In the genomic region with DNA sequence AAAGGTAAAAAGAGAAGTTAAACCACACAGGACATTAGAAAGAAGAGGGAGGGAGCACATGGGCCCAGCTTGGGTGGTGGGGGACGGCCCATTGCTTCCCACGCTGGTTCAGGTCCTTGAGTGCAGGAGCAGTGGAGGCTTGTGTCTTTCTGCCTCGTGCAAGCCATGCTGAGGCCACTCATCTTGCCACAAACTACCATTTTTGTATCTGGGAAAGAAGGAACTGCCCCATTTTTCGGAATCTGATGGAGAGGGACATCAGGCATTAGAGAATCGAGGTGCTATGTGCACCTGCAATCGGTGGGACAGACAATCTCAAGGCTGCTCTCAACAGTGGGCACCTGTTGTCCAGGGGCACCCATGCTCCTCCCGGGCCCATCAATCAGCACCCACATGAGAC, we compare ENCODE assay signal across 18 cellular contexts.
A peak's percentile ranks its signal among the peaks of the same experiment; 100 is the strongest.
DNase-seq lines count a peak whose midpoint lies in the region; TF ChIP-seq lines count a peak whose summit lies in the region.
"Had no signal": no experiment of that assay in that cellular context is flagged by ENCODE, and none has a peak within 500 bp of the region (broad histone marks: within the 10 kb centered on the region; RNA-seq: fewer than 3 reads in every experiment).

No MANE protein-coding gene starts in this region.

- no peaks in the 10 kb centered on the region for H3K9me3 ChIP-seq in esophagus muscularis mucosa
- H3K9me3 ChIP-seq in neural progenitor cell (ENCODE audit: low read depth), result no peaks in the 10 kb centered on the region
- H3K9me3 ChIP-seq: A549; BLaER1 treated with 17β-estradiol and CSF1 and Interleukin-3, amounts not matched to agents 10 nM and 100 nM; Caco-2 had no signal

- H3K36me3 ChIP-seq in esophagus muscularis mucosa (peaks cover 0 to 12% (median 2%) of the 10 kb centered on the region in 4 donors), neural progenitor cell (no peaks in the 10 kb centered on the region)
- H3K36me3 ChIP-seq: BLaER1 treated with 17β-estradiol and CSF1 and Interleukin-3, amounts not matched to agents 10 nM and 100 nM had no signal

- H3K27ac ChIP-seq in esophagus muscularis mucosa (replicated peaks in 1 of 4) (no peak overlapping the region), neural progenitor cell (no peak overlapping the region)
- H3K27ac ChIP-seq: 22Rv1; A549; BLaER1 treated with 17β-estradiol and CSF1 and Interleukin-3, amounts not matched to agents 10 nM and 100 nM; C4-2B had no signal

- intact Hi-C loops in activated CD4-positive, alpha-beta T cell treated with anti-CD3 and anti-CD28 coated beads, Interleukin-2, amount 10 ng/mL, durations not matched to agents 24 days and 14 days (cut with micrococcal nuclease), result no loop called here
- intact Hi-C loops in esophagus muscularis mucosa (cut with DNase I), result no loop called here

- no peak for TF ChIP-seq EP300 in esophagus muscularis mucosa (IDR thresholded peaks at IDR 0.05)

- H3K27ac Mint-ChIP-seq in activated CD4-positive, alpha-beta T cell treated with anti-CD3 and anti-CD28 coated beads, Interleukin-2, amount 10 ng/mL, durations not matched to agents 24 days and 14 days, result no peak overlapping the region
- H3K27ac Mint-ChIP-seq in neural progenitor cell (no peak overlapping the region), nephron progenitor cell (no peak overlapping the region)
- H3K27ac Mint-ChIP-seq: B cell; CD4-positive, alpha-beta T cell; CD8-positive, alpha-beta T cell had no signal

- H3K4me1 ChIP-seq in esophagus muscularis mucosa, result no peaks in the 10 kb centered on the region
- H3K4me1 ChIP-seq in neural progenitor cell, result peaks cover 15% of the 10 kb centered on the region
- H3K4me1 ChIP-seq: A549; BLaER1 treated with 17β-estradiol and CSF1 and Interleukin-3, amounts not matched to agents 10 nM and 100 nM; Caco-2 had no signal

- no peaks in the 10 kb centered on the region for H3K4me1 Mint-ChIP-seq in activated CD4-positive, alpha-beta T cell treated with anti-CD3 and anti-CD28 coated beads, Interleukin-2, amount 10 ng/mL, durations not matched to agents 24 days and 14 days
- H3K4me1 Mint-ChIP-seq in neural progenitor cell, result peaks cover 17% of the 10 kb centered on the region
- peaks cover 18% of the 10 kb centered on the region for H3K4me1 Mint-ChIP-seq in nephron progenitor cell
- H3K4me1 Mint-ChIP-seq: B cell had no signal

- peaks cover 5% of the 10 kb centered on the region for H3K27me3 Mint-ChIP-seq in activated CD4-positive, alpha-beta T cell treated with anti-CD3 and anti-CD28 coated beads, Interleukin-2, amount 10 ng/mL, durations not matched to agents 24 days and 14 days
- H3K27me3 Mint-ChIP-seq in neural progenitor cell (ENCODE audit: insufficient read depth, low read depth) (peaks cover 3% of the 10 kb centered on the region), nephron progenitor cell (ENCODE audit: low read depth, poor library complexity) (no peaks in the 10 kb centered on the region)
- H3K27me3 Mint-ChIP-seq: CD4-positive, alpha-beta T cell had no signal

- H3K79me2 ChIP-seq in neural progenitor cell (ENCODE audit: low read depth), result no peaks in the 10 kb centered on the region

- no peak for TF ChIP-seq CTCF in esophagus muscularis mucosa (IDR thresholded peaks at IDR 0.05)
- no peak for TF ChIP-seq CTCF in neural progenitor cell (IDR thresholded peaks at IDR 0.05)
- no peak for TF ChIP-seq CTCF in nephron progenitor cell (IDR thresholded peaks at IDR 0.05)

- TF ChIP-seq POLR2A in esophagus muscularis mucosa (IDR thresholded peaks at IDR 0.05; ENCODE audit: low read depth), result no peak

- no peak overlapping the region for H3K9ac ChIP-seq in neural progenitor cell
- H3K9ac ChIP-seq: BLaER1 treated with 17β-estradiol and CSF1 and Interleukin-3, amounts not matched to agents 10 nM and 100 nM had no signal

- H2AFZ ChIP-seq in neural progenitor cell (replicated peaks), result no peak overlapping the region

- no peaks in the 10 kb centered on the region for H3K9me3 Mint-ChIP-seq in activated CD4-positive, alpha-beta T cell treated with anti-CD3 and anti-CD28 coated beads, Interleukin-2, amount 10 ng/mL, durations not matched to agents 24 days and 14 days
- H3K9me3 Mint-ChIP-seq in neural progenitor cell (no peaks in the 10 kb centered on the region), nephron progenitor cell (no peaks in the 10 kb centered on the region)
- H3K9me3 Mint-ChIP-seq: CD4-positive, alpha-beta T cell; CD8-positive, alpha-beta T cell had no signal

- DNase-seq in activated CD4-positive, alpha-beta T cell treated with anti-CD3 and anti-CD28 coated beads, Interleukin-2, amount 10 ng/mL, durations not matched to agents 24 days and 14 days, result peak; percentile 42
- DNase-seq in activated CD4-positive, alpha-beta T cell treated with anti-CD3 and anti-CD28 coated beads, Interleukin-2, amount 50 U/mL, for 1 hour, result no peak
- DNase-seq in esophagus muscularis mucosa (ENCODE audit: extremely low spot score) (peak; percentile 55), neural progenitor cell (ENCODE audit: low spot score) (no peak), HUDEP-2 (lab: John Stamatoyannopoulos, UW; ENCODE audit: unreplicated experiment in 76 of 76) (no peak), nephron progenitor cell (no peak)
- DNase-seq: AML-193; Caco-2; Calu3; CD4-positive, alpha-beta T cell; CD8-positive, alpha-beta T cell; DMS79 treated with DMSO at 0.1 percent for 48 hours; GF-D8 had no signal

- H3K36me3 Mint-ChIP-seq in activated CD4-positive, alpha-beta T cell treated with anti-CD3 and anti-CD28 coated beads, Interleukin-2, amount 10 ng/mL, durations not matched to agents 24 days and 14 days (ENCODE audit: low read depth), result no peaks in the 10 kb centered on the region
- H3K36me3 Mint-ChIP-seq in neural progenitor cell, result no peaks in the 10 kb centered on the region
- H3K36me3 Mint-ChIP-seq in nephron progenitor cell (ENCODE audit: low read depth), result peaks cover 1% of the 10 kb centered on the region
- H3K36me3 Mint-ChIP-seq: CD8-positive, alpha-beta T cell had no signal

- no peak overlapping the region for H3K4me3 ChIP-seq in esophagus muscularis mucosa
- H3K4me3 ChIP-seq in neural progenitor cell, result no peak overlapping the region
- H3K4me3 ChIP-seq: A549; BLaER1 treated with 17β-estradiol and CSF1 and Interleukin-3, amounts not matched to agents 10 nM and 100 nM had no signal

- 89% methylated on average over 7 of the region's 7 CpGs for WGBS in esophagus muscularis mucosa

- no peaks in the 10 kb centered on the region for H3F3A ChIP-seq in neural progenitor cell (ENCODE audit: low read depth)

- H3K27me3 ChIP-seq in esophagus muscularis mucosa, result no peaks in the 10 kb centered on the region
- no peaks in the 10 kb centered on the region for H3K27me3 ChIP-seq in neural progenitor cell
- H3K27me3 ChIP-seq: BLaER1 treated with 17β-estradiol and CSF1 and Interleukin-3, amounts not matched to agents 10 nM and 100 nM had no signal

- H3K4me3 Mint-ChIP-seq in activated CD4-positive, alpha-beta T cell treated with anti-CD3 and anti-CD28 coated beads, Interleukin-2, amount 10 ng/mL, durations not matched to agents 24 days and 14 days, result no peak overlapping the region
- no peak overlapping the region for H3K4me3 Mint-ChIP-seq in neural progenitor cell
- H3K4me3 Mint-ChIP-seq in nephron progenitor cell, result no peak overlapping the region
- H3K4me3 Mint-ChIP-seq: B cell; CD4-positive, alpha-beta T cell; CD8-positive, alpha-beta T cell had no signal

- H3K4me2 ChIP-seq in neural progenitor cell, result peak overlapping the region; percentile 21
- H3K4me2 ChIP-seq: A549; BLaER1 treated with 17β-estradiol and CSF1 and Interleukin-3, amounts not matched to agents 10 nM and 100 nM had no signal

- no peaks in the 10 kb centered on the region for H4K20me1 ChIP-seq in neural progenitor cell (ENCODE audit: low read depth)
- H4K20me1 ChIP-seq: BLaER1 treated with 17β-estradiol and CSF1 and Interleukin-3, amounts not matched to agents 10 nM and 100 nM had no signal

Comparison
In these comparisons a context has a peak if more than half of its experiments do, and no peak if none do; other contexts are left out.
1. DNase-seq: peak in activated CD4-positive, alpha-beta T cell treated with anti-CD3 and anti-CD28 coated beads, Interleukin-2, amount 10 ng/mL, durations not matched to agents 24 days and 14 days (single experiment) and esophagus muscularis mucosa (single experiment); none in activated CD4-positive, alpha-beta T cell treated with anti-CD3 and anti-CD28 coated beads, Interleukin-2, amount 50 U/mL, for 1 hour (single experiment), neural progenitor cell (single experiment), HUDEP-2 (0 of 76) and nephron progenitor cell (single experiment).